1 cellular context compared by ENCODE assay signal in the genomic region with DNA sequence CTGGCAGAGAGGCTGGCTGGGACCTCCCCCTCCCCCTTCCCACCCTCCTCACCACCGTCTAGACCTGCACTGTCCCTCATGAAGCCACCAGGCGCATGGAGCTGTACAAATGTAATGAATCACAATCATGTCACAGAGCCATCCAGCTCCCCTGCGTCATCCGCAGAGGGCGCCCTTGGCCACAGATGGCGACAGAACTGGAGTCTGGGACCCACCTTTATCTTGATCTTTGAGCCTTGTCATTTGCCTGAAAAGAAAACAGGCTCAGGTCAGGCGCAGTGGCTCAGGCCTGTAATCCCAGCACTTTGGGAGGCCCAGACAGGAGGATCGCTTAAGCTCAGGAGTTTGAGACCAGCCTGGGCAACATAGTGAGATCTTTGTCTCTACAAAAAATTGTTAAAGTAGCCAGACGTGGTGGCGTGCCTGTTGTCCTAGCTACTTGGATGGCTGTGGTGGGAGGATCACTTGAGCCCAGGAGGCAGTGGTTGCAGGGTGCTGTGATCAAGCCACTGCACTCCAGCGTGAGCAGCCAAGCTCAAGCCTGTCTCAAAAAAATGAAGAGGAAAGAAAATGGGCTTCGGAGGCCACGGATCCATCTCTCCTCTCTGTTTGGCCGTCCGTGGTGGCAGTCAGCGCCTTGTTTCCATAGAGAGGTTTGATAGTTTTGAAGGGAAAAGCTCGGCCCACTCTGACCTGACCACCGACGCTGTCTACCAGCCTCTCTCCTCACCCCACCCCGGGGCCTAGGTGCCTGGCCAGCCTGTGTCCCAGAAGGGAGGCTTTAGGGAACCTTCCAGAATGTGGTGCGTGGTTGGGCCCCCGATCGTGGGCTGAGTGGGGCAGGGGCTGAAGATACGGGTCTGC.
TF ChIP-seq lines count a peak whose summit lies in the region.

No MANE protein-coding gene starts in this region.

TF ChIP-seq in endothelial cell of umbilical vein, 7 proteins besides CTCF, POLR2A, EP300 and RAD21 (continued from another document):
- TF ChIP-seq JUN (IDR thresholded peaks at IDR 0.05; ENCODE audit: borderline replicate concordance, insufficient read depth, insufficient read length, low read depth): no peak
- TF ChIP-seq MAX (IDR thresholded peaks at IDR 0.05; ENCODE audit: insufficient read depth, insufficient read length): no peak
- no peak for TF ChIP-seq GATA2 (IDR thresholded peaks at IDR 0.05; ENCODE audit: insufficient read depth, insufficient read length, low read depth, low read length)
TF ChIP-seq in endothelial cell of umbilical vein: peak in this region for 0.
